In the genomic region with DNA sequence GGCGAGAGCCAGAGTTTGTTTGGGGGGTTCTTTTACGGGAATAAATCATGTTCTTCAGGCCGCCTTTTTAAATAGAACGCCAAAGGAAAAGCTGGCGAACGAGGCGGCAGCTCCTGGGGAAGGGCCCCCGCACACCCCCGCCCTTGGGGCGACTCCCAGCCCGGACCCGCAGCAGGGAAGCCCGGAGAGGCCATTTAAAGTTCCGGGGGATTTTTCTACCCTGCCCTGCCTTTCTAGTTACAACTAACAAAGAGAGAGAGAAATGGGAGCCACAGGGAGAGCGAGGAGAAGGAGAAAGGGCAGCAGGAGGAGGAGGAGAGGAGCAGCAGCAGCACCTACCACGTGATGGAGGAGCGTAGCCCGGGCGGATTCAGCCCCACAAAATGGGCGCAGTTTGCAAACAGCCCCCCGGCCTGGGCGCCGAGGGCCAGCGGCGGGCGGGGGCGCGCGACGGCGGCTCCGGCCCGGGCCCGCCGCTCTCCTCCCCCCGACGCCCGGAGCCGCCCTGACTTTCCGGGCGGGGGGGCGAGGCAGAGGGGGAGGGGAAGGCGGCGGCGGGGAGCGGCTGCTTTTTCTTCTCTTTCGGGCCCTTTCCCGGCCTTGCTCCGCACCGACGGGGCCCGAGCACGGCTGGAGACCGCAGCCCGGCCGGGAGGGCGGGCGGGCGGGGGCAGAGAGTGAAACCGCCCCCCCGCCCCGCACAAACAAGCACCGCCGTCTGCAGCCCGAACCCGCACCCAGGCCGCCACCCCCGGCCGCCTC, we compare ENCODE assay signal across 8 cellular contexts. TPM values are rescaled to one million over a fixed set of nuclear protein-coding genes. Genes with fewer than 3 reads are reported as not detected.
DNase-seq lines count a peak whose midpoint lies in the region; ATAC-seq and TF ChIP-seq lines count a peak whose summit lies in the region.

No MANE protein-coding gene starts in this region.

- H3K4me3 ChIP-seq in IMR-90 (ENCODE audit: insufficient read depth, low read depth, low read length) = peak overlapping the region; percentile 62
- peak overlapping the region; percentile 81 to 87 for H3K4me3 ChIP-seq in Panc1 (ENCODE audit: low read depth in 2 of 2, low read length in 2 of 2)

- H3K4me1 Mint-ChIP-seq in activated T-helper 2 cell treated with anti-CD3 and anti-CD28 coated beads, Interferon-gamma antibody, Interleukin-2, Interleukin-4, amounts not matched to agents 10 μg/mL and 5 μg/mL and 100 μg/mL, durations not matched to agents 14 hours and 24 hours and 36 hours (ENCODE audit: low read depth) = peaks cover 60% of the 10 kb centered on the region
- H3K4me1 Mint-ChIP-seq in natural killer cell treated with Interleukin-12 subunit alpha and Interleukin-12 subunit beta and Interleukin-15 and Interleukin-18, amount 100 ng/mL, for 72 hours (ENCODE audit: low read depth in 2 of 2) = peaks cover 44 to 55% of the 10 kb centered on the region in 2 donors
- peaks cover 71% of the 10 kb centered on the region for H3K4me1 Mint-ChIP-seq in stimulated activated naive CD8-positive, alpha-beta T cell treated with anti-CD3 and anti-CD28 coated beads, Interleukin-15, Interleukin-2, amounts not matched to agents 100 ng/mL and 50 ng/mL, for 24 hours (ENCODE audit: low read depth)

- H4K91ac ChIP-seq in IMR-90 (ENCODE audit: insufficient read depth, low read depth, low read length) = peak overlapping the region; percentile 91

- intact Hi-C loops in IMR-90 (cut with micrococcal nuclease) (no loop called here), Panc1 (cut with micrococcal nuclease; ENCODE audit: unreplicated experiment) (loop anchor here (10.0 kb wide), 1 partner anchor 148 kb away; no protein-coding TSS in a partner anchor)
- intact Hi-C loops in activated T-helper 2 cell treated with anti-CD3 and anti-CD28 coated beads, Interferon-gamma antibody, Interleukin-2, Interleukin-4, amounts not matched to agents 10 μg/mL and 5 μg/mL and 100 μg/mL, durations not matched to agents 14 hours and 24 hours and 36 hours (cut with micrococcal nuclease) = loop anchor here (5.0 to 10.0 kb wide), 2 partner anchors 75 to 878 kb away; partner anchors contain the start of gene MAP3K14

- peak overlapping the region; percentile 90; the same call in 1 of the 2 replicates for H2AK5ac ChIP-seq in IMR-90 (ENCODE audit: low read depth, low read length)

- no peaks in the 10 kb centered on the region for H3K27me3 Mint-ChIP-seq in activated T-helper 2 cell treated with anti-CD3 and anti-CD28 coated beads, Interferon-gamma antibody, Interleukin-2, Interleukin-4, amounts not matched to agents 10 μg/mL and 5 μg/mL and 100 μg/mL, durations not matched to agents 14 hours and 24 hours and 36 hours (ENCODE audit: low read depth)
- H3K27me3 Mint-ChIP-seq in natural killer cell treated with Interleukin-12 subunit alpha and Interleukin-12 subunit beta and Interleukin-15 and Interleukin-18, amount 100 ng/mL, for 72 hours = no peaks in the 10 kb centered on the region
- H3K27me3 Mint-ChIP-seq in stimulated activated naive CD8-positive, alpha-beta T cell treated with anti-CD3 and anti-CD28 coated beads, Interleukin-15, Interleukin-2, amounts not matched to agents 100 ng/mL and 50 ng/mL, for 24 hours = no peaks in the 10 kb centered on the region

- H2AK9ac ChIP-seq in IMR-90 (replicated peaks; ENCODE audit: low read depth, low read length, poor library complexity) = peak overlapping the region; percentile 91

- peaks cover 10 to 63% of the 10 kb centered on the region in 2 experiments for H3K79me1 ChIP-seq in IMR-90 (ENCODE audit: low read depth in 1 of 2, low read length in 2 of 2)

- TF ChIP-seq POLR2A in IMR-90 (IDR thresholded peaks at IDR 0.05; ENCODE audit: low read depth, low read length) = peak; percentile 25; the same call in 1 of the 2 replicates

- BruUV-seq in IMR-90 (replicated peaks; lab: Mats Ljungman, UMichigan) = no TSS peak
- no TSS peak for BruUV-seq in Panc1 (replicated peaks; lab: Mats Ljungman, UMichigan)

- ATAC-seq in GM21528 (IDR thresholded peaks at IDR 0.05; ENCODE audit: low FRiP score, unreplicated experiment) (peak; percentile 37), IMR-90 (ENCODE audit: low read depth) (peak; percentile 31), Panc1 (peak; percentile 56)
- ATAC-seq in natural killer cell treated with Interleukin-12 subunit alpha and Interleukin-12 subunit beta and Interleukin-15 and Interleukin-18, amount 100 ng/mL, for 72 hours = peak; percentile 47 to 48

- peak overlapping the region; percentile 97 for H3K4ac ChIP-seq in IMR-90 (ENCODE audit: low read depth, low read length)

- H3K36me3 ChIP-seq in IMR-90 (ENCODE audit: control insufficient read depth, insufficient read depth, low read length) (no peaks in the 10 kb centered on the region), Panc1 (ENCODE audit: control insufficient read depth, insufficient read depth, low read length) (peaks cover 9% of the 10 kb centered on the region; the same call in 1 of the 2 replicates)

- peak overlapping the region; percentile 83 for H2BK120ac ChIP-seq in IMR-90 (ENCODE audit: low read depth, low read length)

- H2BK5ac ChIP-seq in IMR-90 (ENCODE audit: low read depth, low read length, poor library complexity, severe bottlenecking) = peak overlapping the region; percentile 99

- CTCF ChIA-PET in IMR-90 (lab: Yijun Ruan, JAX) (interaction anchor here (0.5 to 1.5 kb wide), 20 partner anchors 12 to 189 kb away, joined by 3 to 13 read pairs (median 3); no protein-coding TSS in a partner anchor), Panc1 (lab: Charles Lee) (interaction anchor here (0.5 to 1.1 kb wide), 31 partner anchors 8 to 1093 kb away, joined by 3 to 19 read pairs (median 5); no protein-coding TSS in a partner anchor)

- H4K20me1 ChIP-seq in IMR-90 (ENCODE audit: insufficient read depth, low read length) = peaks cover 57% of the 10 kb centered on the region

- dilution Hi-C loops in IMR-90 (cut with HindIII; ENCODE audit: low sequenced_read_pairs, unreplicated experiment) = no loop called here

- peak overlapping the region; percentile 99 for H3K27ac Mint-ChIP-seq in activated T-helper 2 cell treated with anti-CD3 and anti-CD28 coated beads, Interferon-gamma antibody, Interleukin-2, Interleukin-4, amounts not matched to agents 10 μg/mL and 5 μg/mL and 100 μg/mL, durations not matched to agents 14 hours and 24 hours and 36 hours
- H3K27ac Mint-ChIP-seq in natural killer cell treated with Interleukin-12 subunit alpha and Interleukin-12 subunit beta and Interleukin-15 and Interleukin-18, amount 100 ng/mL, for 72 hours = peak overlapping the region; percentile 91 to 96
- peak overlapping the region; percentile 95 for H3K27ac Mint-ChIP-seq in stimulated activated naive CD8-positive, alpha-beta T cell treated with anti-CD3 and anti-CD28 coated beads, Interleukin-15, Interleukin-2, amounts not matched to agents 100 ng/mL and 50 ng/mL, for 24 hours

- H4K5ac ChIP-seq in IMR-90 (ENCODE audit: low read depth, low read length) = peak overlapping the region; percentile 56

- peak overlapping the region; percentile 90 for H3K9ac ChIP-seq in IMR-90 (ENCODE audit: low read depth, low read length)

- in situ Hi-C loops in IMR-90 (cut with MboI; ENCODE audit: low sequenced_read_pairs) (no loop called here), Panc1 (cut with HindIII; ENCODE audit: low pct_unique_long_range_greater_than_20kb, low sequenced_read_pairs) (no loop called here)

- H3K4me2 ChIP-seq in IMR-90 (ENCODE audit: low read depth, low read length) = peak overlapping the region; percentile 82

- 0% methylated on average over 22 of the region's 69 CpGs; no CpG with 5 or more reads in 1 of the 2 experiments for WGBS in IMR-90 (ENCODE audit: extremely low coverage in 2 of 2, insufficient read length in 1 of 2), 2 experiments

- no peak for TF ChIP-seq RAD21 in IMR-90 (IDR thresholded peaks at IDR 0.05; ENCODE audit: low read length)

- H3K9me1 ChIP-seq in IMR-90 (ENCODE audit: insufficient read depth, low read length) = peaks cover 8% of the 10 kb centered on the region

- no peak overlapping the region for H2BK15ac ChIP-seq in IMR-90 (ENCODE audit: low read depth, low read length)

- peak overlapping the region; percentile 99 for H3K14ac ChIP-seq in IMR-90 (replicated peaks; ENCODE audit: low read depth, low read length)

- H2BK20ac ChIP-seq in IMR-90 (ENCODE audit: low read depth, low read length) = 0 out of 2 replicates have a peak overlapping the region, but pooled peaks have one; percentile 41

- H3K56ac ChIP-seq in IMR-90 (ENCODE audit: extremely low read depth, insufficient read depth, low read length) = peak overlapping the region; percentile 96

- TF ChIP-seq CTCF in IMR-90 (conservative IDR thresholded peaks at IDR 0.05; ENCODE audit: low read depth, low read length) (no peak), Panc1 (IDR thresholded peaks at IDR 0.05) (no peak)

- H3K9me3 ChIP-seq in IMR-90 (ENCODE audit: control insufficient read depth, insufficient read depth, low read length) = no peaks in the 10 kb centered on the region
- no peaks in the 10 kb centered on the region for H3K9me3 ChIP-seq in Panc1 (ENCODE audit: control insufficient read depth, insufficient read depth, low read depth, low read length)

- H3K9me3 Mint-ChIP-seq in activated T-helper 2 cell treated with anti-CD3 and anti-CD28 coated beads, Interferon-gamma antibody, Interleukin-2, Interleukin-4, amounts not matched to agents 10 μg/mL and 5 μg/mL and 100 μg/mL, durations not matched to agents 14 hours and 24 hours and 36 hours = no peaks in the 10 kb centered on the region
- no peaks in the 10 kb centered on the region for H3K9me3 Mint-ChIP-seq in natural killer cell treated with Interleukin-12 subunit alpha and Interleukin-12 subunit beta and Interleukin-15 and Interleukin-18, amount 100 ng/mL, for 72 hours
- H3K9me3 Mint-ChIP-seq in stimulated activated naive CD8-positive, alpha-beta T cell treated with anti-CD3 and anti-CD28 coated beads, Interleukin-15, Interleukin-2, amounts not matched to agents 100 ng/mL and 50 ng/mL, for 24 hours = no peaks in the 10 kb centered on the region

- DNase-seq in DMS153 treated with DMSO at 0.1 percent for 48 hours (lab: John Stamatoyannopoulos, UW; ENCODE audit: unreplicated experiment) (peak; percentile 48), IMR-90 (peak; percentile 54), Panc1 (ENCODE audit: low read depth, low spot score) (no peak), fibroblast of peridontal ligament (ENCODE audit: extremely low read depth) (peak; percentile 70)
- DNase-seq in activated T-helper 2 cell treated with anti-CD3 and anti-CD28 coated beads, Interferon-gamma antibody, Interleukin-2, Interleukin-4, amounts not matched to agents 10 μg/mL and 5 μg/mL and 100 μg/mL, durations not matched to agents 14 hours and 24 hours and 36 hours (ENCODE audit: low spot score) = peak; percentile 63
- peak; percentile 75 for DNase-seq in natural killer cell treated with Interleukin-12 subunit alpha and Interleukin-12 subunit beta and Interleukin-15 and Interleukin-18, amount 100 ng/mL, for 72 hours (ENCODE audit: low spot score)

- H3K27me3 ChIP-seq in IMR-90 (ENCODE audit: control insufficient read depth, insufficient read depth, low read length) (no peaks in the 10 kb centered on the region), Panc1 (ENCODE audit: control insufficient read depth, insufficient read depth, low read length) (no peaks in the 10 kb centered on the region)

- H3K4me1 ChIP-seq in IMR-90 (ENCODE audit: control insufficient read depth, insufficient read depth, low read length) = peaks cover 8% of the 10 kb centered on the region
- peaks cover 42% of the 10 kb centered on the region for H3K4me1 ChIP-seq in Panc1 (ENCODE audit: control insufficient read depth, insufficient read depth, low read length)

- peak overlapping the region; percentile 61 for H3K18ac ChIP-seq in IMR-90 (ENCODE audit: low read depth, low read length)

- H3K36me3 Mint-ChIP-seq in activated T-helper 2 cell treated with anti-CD3 and anti-CD28 coated beads, Interferon-gamma antibody, Interleukin-2, Interleukin-4, amounts not matched to agents 10 μg/mL and 5 μg/mL and 100 μg/mL, durations not matched to agents 14 hours and 24 hours and 36 hours (ENCODE audit: low read depth) = peaks cover 38% of the 10 kb centered on the region
- H3K36me3 Mint-ChIP-seq in natural killer cell treated with Interleukin-12 subunit alpha and Interleukin-12 subunit beta and Interleukin-15 and Interleukin-18, amount 100 ng/mL, for 72 hours = peaks cover 20% of the 10 kb centered on the region
- H3K36me3 Mint-ChIP-seq in stimulated activated naive CD8-positive, alpha-beta T cell treated with anti-CD3 and anti-CD28 coated beads, Interleukin-15, Interleukin-2, amounts not matched to agents 100 ng/mL and 50 ng/mL, for 24 hours (ENCODE audit: low read depth) = peaks cover 35% of the 10 kb centered on the region

- POLR2A ChIA-PET in IMR-90 (lab: Charles Lee; ENCODE audit: unreplicated experiment) = interaction anchor here (0.5 to 0.6 kb wide), 2 partner anchors 130 to 141 kb away, joined by 3 to 9 read pairs; no protein-coding TSS in a partner anchor
- POLR2A ChIA-PET in Panc1 (lab: Charles Lee) = interaction anchor here (0.6 to 0.7 kb wide), 4 partner anchors 35 to 564 kb away, joined by 3 to 8 read pairs (median 6); no protein-coding TSS in a partner anchor

- peak overlapping the region; percentile 99 for H3K23ac ChIP-seq in IMR-90 (ENCODE audit: low read depth, low read length)

- H4K8ac ChIP-seq in IMR-90 (ENCODE audit: low read depth in 2 of 2, low read length in 2 of 2) = peak overlapping the region; percentile 74 to 97

- H2AFZ ChIP-seq in IMR-90 (replicated peaks; ENCODE audit: low read length, poor library complexity) = peak overlapping the region; percentile 93

- peak overlapping the region; percentile 89 for H3K27ac ChIP-seq in IMR-90 (ENCODE audit: insufficient read depth, low read length)
- peak overlapping the region; percentile 97 for H3K27ac ChIP-seq in Panc1 (ENCODE audit: low read length)

- peak overlapping the region; percentile 98 for H3K4me3 Mint-ChIP-seq in activated T-helper 2 cell treated with anti-CD3 and anti-CD28 coated beads, Interferon-gamma antibody, Interleukin-2, Interleukin-4, amounts not matched to agents 10 μg/mL and 5 μg/mL and 100 μg/mL, durations not matched to agents 14 hours and 24 hours and 36 hours (ENCODE audit: low read depth)
- peak overlapping the region; percentile 99 for H3K4me3 Mint-ChIP-seq in natural killer cell treated with Interleukin-12 subunit alpha and Interleukin-12 subunit beta and Interleukin-15 and Interleukin-18, amount 100 ng/mL, for 72 hours
- peak overlapping the region; percentile 96 for H3K4me3 Mint-ChIP-seq in stimulated activated naive CD8-positive, alpha-beta T cell treated with anti-CD3 and anti-CD28 coated beads, Interleukin-15, Interleukin-2, amounts not matched to agents 100 ng/mL and 50 ng/mL, for 24 hours

RNA-seq across cellular contexts. Expression of gene KANSL1, which starts 0.6 kb away (rescaled TPM):
- total RNA-seq in IMR-90 (2012; rRNA removed) = 48.0 and 49.6 TPM in 2 replicates
- polyA plus RNA-seq in IMR-90 (2012; rRNA removed) = 15.6 and 19.1 TPM in 2 replicates
- polyA plus RNA-seq in IMR-90 (2012; cell fraction: cytosol; rRNA removed) = 9.3 and 9.8 TPM in 2 replicates
- polyA plus RNA-seq in IMR-90 (2012; cell fraction: nucleus; rRNA removed; ENCODE audit: low replicate concordance) = 29.7 and 54.2 TPM in 2 replicates
- 55.5 TPM for total RNA-seq in Panc1 (2021; ENCODE audit: unreplicated experiment)
- polyA plus RNA-seq in Panc1 (2012; ENCODE audit: insufficient read length) = 20.8 TPM
- 91.5 and 93.9 TPM in 2 replicates for total RNA-seq in activated T-helper 2 cell treated with anti-CD3 and anti-CD28 coated beads, Interferon-gamma antibody, Interleukin-2, Interleukin-4, amounts not matched to agents 10 μg/mL and 5 μg/mL and 100 μg/mL, durations not matched to agents 14 hours and 24 hours and 36 hours
- total RNA-seq in natural killer cell treated with Interleukin-12 subunit alpha and Interleukin-12 subunit beta and Interleukin-15 and Interleukin-18, amount 100 ng/mL, for 72 hours = 100 to 1,000 TPM; 127 to 161 TPM
